In the genomic region with DNA sequence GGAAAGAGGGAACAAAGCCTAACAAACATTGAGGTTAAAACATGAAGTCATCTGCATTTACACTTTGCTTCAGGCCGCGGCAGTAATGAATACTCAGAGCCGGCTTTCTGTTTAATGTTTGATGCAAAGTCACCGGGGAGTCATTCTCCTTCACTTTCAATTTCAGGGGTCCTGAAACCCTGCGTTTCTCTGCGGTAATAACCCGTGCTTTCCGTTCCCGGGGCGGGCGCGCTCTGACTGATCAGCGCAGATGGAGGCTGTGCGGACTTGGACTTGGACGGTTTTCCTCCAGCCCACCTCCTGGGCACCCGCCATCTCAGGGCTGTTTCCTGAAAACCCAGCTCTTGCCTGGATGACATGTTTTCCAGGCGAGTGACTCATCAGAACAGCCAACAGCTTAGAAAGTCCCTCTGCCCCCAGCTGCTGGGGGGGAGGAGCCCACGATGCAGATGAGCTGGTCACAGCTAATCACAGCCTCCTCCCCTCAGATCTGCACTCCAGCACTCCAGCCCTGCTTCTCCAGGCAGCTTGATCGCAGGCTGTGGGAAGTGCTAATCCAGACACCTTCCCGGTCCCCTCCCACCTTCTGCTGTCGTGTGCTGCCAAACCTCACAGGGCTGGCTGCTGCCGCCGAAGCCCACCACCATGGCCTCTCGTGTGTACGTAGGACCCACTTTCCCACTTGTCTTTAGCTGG, we compare ENCODE assay signal across 8 cellular contexts.
DNase-seq lines count a peak whose midpoint lies in the region; ATAC-seq and TF ChIP-seq lines count a peak whose summit lies in the region.

No MANE protein-coding gene starts in this region.

- peak overlapping the region; percentile 82 for H3K4me3 Mint-ChIP-seq in dendritic cell treated with granulocyte-macrophage colony-stimulating factor and Interleukin-4, amounts not matched to agents 40 ng/mL and 50 ng/mL, for 4 days

- TF ChIP-seq CTCF in AG09309 (IDR thresholded peaks at IDR 0.05; ENCODE audit: control insufficient read depth, insufficient read depth, low read depth, low read length, missing control alignments): no peak

- DNase-seq in AG09309 (ENCODE audit: low read depth) (peak; percentile 94), NCI-H446 (lab: John Stamatoyannopoulos, UW) (peak; percentile 98 to 99), left lobe of liver (ENCODE audit: low spot score) (peak; percentile 59)
- DNase-seq in activated CD4-positive, alpha-beta T cell treated with anti-CD3 and anti-CD28 coated beads, Interleukin-2, amount 50 U/mL, for 1 hour: peak; percentile 65
- peak; percentile 64 to 72 for DNase-seq in stimulated activated CD4-positive, alpha-beta T cell treated with anti-CD3 and anti-CD28 coated beads, Interleukin-1b, Interleukin-23, amount 100 ng/mL, for 4 hours (ENCODE audit: low read depth in 2 of 2)

- peak overlapping the region; percentile 44 for H3K4me3 ChIP-seq in AG09309 (ENCODE audit: control insufficient read depth, low read depth, low read length)

- peak overlapping the region; percentile 78 for H3K27ac Mint-ChIP-seq in dendritic cell treated with granulocyte-macrophage colony-stimulating factor and Interleukin-4, amounts not matched to agents 40 ng/mL and 50 ng/mL, for 4 days

- H3K27me3 Mint-ChIP-seq in dendritic cell treated with granulocyte-macrophage colony-stimulating factor and Interleukin-4, amounts not matched to agents 40 ng/mL and 50 ng/mL, for 4 days: no peaks in the 10 kb centered on the region

- intact Hi-C loops in dendritic cell treated with granulocyte-macrophage colony-stimulating factor and Interleukin-4, amounts not matched to agents 40 ng/mL and 50 ng/mL, for 4 days (cut with micrococcal nuclease): no loop called here

- ATAC-seq in GM19025 (IDR thresholded peaks at IDR 0.05; ENCODE audit: low read depth, unreplicated experiment) (peak; percentile 76), HG03280 (IDR thresholded peaks at IDR 0.05; ENCODE audit: unreplicated experiment) (peak; percentile 79), left lobe of liver (peak; percentile 83)

- H3K4me1 Mint-ChIP-seq in dendritic cell treated with granulocyte-macrophage colony-stimulating factor and Interleukin-4, amounts not matched to agents 40 ng/mL and 50 ng/mL, for 4 days (ENCODE audit: low read depth): peaks cover 30% of the 10 kb centered on the region

- peaks cover 6% of the 10 kb centered on the region for H3K36me3 Mint-ChIP-seq in dendritic cell treated with granulocyte-macrophage colony-stimulating factor and Interleukin-4, amounts not matched to agents 40 ng/mL and 50 ng/mL, for 4 days (ENCODE audit: low read depth)

- H3K9me3 Mint-ChIP-seq in dendritic cell treated with granulocyte-macrophage colony-stimulating factor and Interleukin-4, amounts not matched to agents 40 ng/mL and 50 ng/mL, for 4 days: no peaks in the 10 kb centered on the region

Comparison
In these comparisons a context has a peak if more than half of its experiments do, and no peak if none do; other contexts are left out.
1. Peak in every context shown above with its lines: DNase-seq, ATAC-seq and H3K4me3 ChIP-seq.